Comparison of ENCODE assay signal across 8 cellular contexts in the genomic region with DNA sequence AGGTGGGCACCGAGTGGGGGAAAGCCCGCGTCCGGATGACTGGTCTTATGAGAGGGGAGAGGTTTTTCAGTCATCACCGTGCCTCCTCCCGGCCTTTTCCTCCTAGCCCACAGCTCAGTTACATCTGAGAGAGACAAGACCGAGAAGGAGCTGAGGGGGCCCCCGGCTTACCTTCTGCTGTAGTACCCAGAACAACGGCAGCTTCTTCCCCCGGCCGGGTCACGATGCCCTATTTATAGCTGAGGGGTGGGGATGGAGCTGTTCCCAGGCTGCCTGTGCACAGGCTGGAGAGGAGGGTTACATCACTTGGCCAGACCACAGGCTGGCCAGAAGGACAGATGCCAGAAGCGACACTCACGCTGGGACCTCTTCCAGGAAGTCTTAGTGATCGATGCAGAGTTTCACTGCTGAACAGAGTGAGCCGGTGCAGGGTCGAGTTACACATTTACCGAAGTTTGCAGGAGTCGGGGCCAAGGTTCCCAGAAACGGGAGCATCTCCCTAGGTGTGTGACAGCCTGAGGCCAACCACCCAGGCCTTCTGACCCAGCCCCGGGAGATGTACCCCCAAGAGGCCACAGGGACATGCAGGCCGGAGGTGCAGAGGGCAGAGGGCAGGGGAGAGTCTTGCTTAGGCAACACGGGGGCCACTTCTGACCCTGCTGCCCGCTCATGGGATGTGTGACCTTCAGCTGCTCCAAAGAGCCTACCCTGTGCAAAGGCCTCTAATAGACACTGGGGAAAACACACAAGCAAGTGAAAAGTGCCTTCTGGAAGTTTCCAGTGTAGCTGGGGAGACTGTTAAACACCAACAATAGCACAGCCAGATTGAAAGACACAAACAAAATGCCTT. TPM values are rescaled to one million over a fixed set of nuclear protein-coding genes. Genes with fewer than 3 reads are reported as not detected.
DNase-seq lines count a peak whose midpoint lies in the region; ATAC-seq and TF ChIP-seq lines count a peak whose summit lies in the region.

Gene AGT, minus strand, starts transcription at position 208 of the 850 bp plus-strand sequence. CDS start 3,299 bp downstream, outside the sequence.

- H3K9me3 Mint-ChIP-seq in neural progenitor cell: peaks cover 3% of the 10 kb centered on the region
- no peaks in the 10 kb centered on the region for H3K9me3 Mint-ChIP-seq in activated CD8-positive, alpha-beta T cell treated with anti-CD3 and anti-CD28 coated beads, Interleukin-2, amount 10 ng/mL, durations not matched to agents 7 days and 5 days (ENCODE audit: insufficient read depth)

- H3K27ac ChIP-seq in neural progenitor cell (no peak within 1 kb of the TSS), MM.1S (ENCODE audit: low read length) (no peak within 1 kb of the TSS)

- H3K27me3 ChIP-seq in neural progenitor cell: no peaks in the 10 kb centered on the region
- no peaks in the 10 kb centered on the region for H3K27me3 ChIP-seq in MM.1S (replicated peaks; ENCODE audit: insufficient read depth, low read length)

- no peaks in the 10 kb centered on the region for H3K36me3 ChIP-seq in neural progenitor cell
- no peaks in the 10 kb centered on the region for H3K36me3 ChIP-seq in MM.1S (replicated peaks; ENCODE audit: insufficient read depth, low read length)

- no peak within 1 kb of the TSS for H3K9ac ChIP-seq in neural progenitor cell
- H3K9ac ChIP-seq in MM.1S (ENCODE audit: low read length): no peak within 1 kb of the TSS

- H3K79me2 ChIP-seq in neural progenitor cell (ENCODE audit: low read depth) (no peaks in the 10 kb centered on the region), MM.1S (ENCODE audit: low read length) (no peaks in the 10 kb centered on the region)

- H3K27me3 Mint-ChIP-seq in neural progenitor cell (ENCODE audit: insufficient read depth, low read depth): peaks cover 6% of the 10 kb centered on the region
- peaks cover 5% of the 10 kb centered on the region for H3K27me3 Mint-ChIP-seq in activated CD8-positive, alpha-beta T cell treated with anti-CD3 and anti-CD28 coated beads, Interleukin-2, amount 10 ng/mL, durations not matched to agents 7 days and 5 days (ENCODE audit: low read depth)

- peak within 1 kb of the TSS; percentile 51 for H2AFZ ChIP-seq in neural progenitor cell (replicated peaks)
- no peak within 1 kb of the TSS for H2AFZ ChIP-seq in MM.1S (ENCODE audit: low read length)

- H3K4me2 ChIP-seq in neural progenitor cell (peak within 1 kb of the TSS; percentile 37), MM.1S (ENCODE audit: low read depth, low read length) (no peak within 1 kb of the TSS)

- H3K4me3 Mint-ChIP-seq in neural progenitor cell: no peak within 1 kb of the TSS
- no peak within 1 kb of the TSS for H3K4me3 Mint-ChIP-seq in activated CD8-positive, alpha-beta T cell treated with anti-CD3 and anti-CD28 coated beads, Interleukin-2, amount 10 ng/mL, durations not matched to agents 7 days and 5 days

- no peak within 1 kb of the TSS; the same call in 1 of the 2 replicates for H3K4me3 ChIP-seq in AG09309 (ENCODE audit: control insufficient read depth, low read depth, low read length)
- peak within 1 kb of the TSS; percentile 31 for H3K4me3 ChIP-seq in epithelial cell of proximal tubule (ENCODE audit: low read depth, low read length)
- H3K4me3 ChIP-seq in neural progenitor cell: no peak within 1 kb of the TSS
- no peak within 1 kb of the TSS for H3K4me3 ChIP-seq in MM.1S (ENCODE audit: low read length)

- H3K9me3 ChIP-seq in neural progenitor cell (ENCODE audit: low read depth) (no peaks in the 10 kb centered on the region), MM.1S (replicated peaks; ENCODE audit: insufficient read depth, low read length) (no peaks in the 10 kb centered on the region)

- POLR2A ChIA-PET in activated CD8-positive, alpha-beta T cell treated with anti-CD3 and anti-CD28 coated beads, Interleukin-2, amount 10 ng/mL, durations not matched to agents 7 days and 5 days (lab: Charles Lee): no interaction called here

- H3K36me3 Mint-ChIP-seq in neural progenitor cell: no peaks in the 10 kb centered on the region
- no peaks in the 10 kb centered on the region for H3K36me3 Mint-ChIP-seq in activated CD8-positive, alpha-beta T cell treated with anti-CD3 and anti-CD28 coated beads, Interleukin-2, amount 10 ng/mL, durations not matched to agents 7 days and 5 days (ENCODE audit: low read depth)

- CTCF ChIA-PET in activated CD8-positive, alpha-beta T cell treated with anti-CD3 and anti-CD28 coated beads, Interleukin-2, amount 10 ng/mL, durations not matched to agents 7 days and 5 days (lab: Charles Lee): no interaction called here

- H3K4me1 ChIP-seq in neural progenitor cell (peaks cover 9% of the 10 kb centered on the region), MM.1S (ENCODE audit: low read length) (no peaks in the 10 kb centered on the region)

- peaks cover 9% of the 10 kb centered on the region for H3K4me1 Mint-ChIP-seq in neural progenitor cell
- no peaks in the 10 kb centered on the region for H3K4me1 Mint-ChIP-seq in activated CD8-positive, alpha-beta T cell treated with anti-CD3 and anti-CD28 coated beads, Interleukin-2, amount 10 ng/mL, durations not matched to agents 7 days and 5 days (ENCODE audit: low read depth)

- H3K27ac Mint-ChIP-seq in neural progenitor cell: peak within 1 kb of the TSS; percentile 80
- H3K27ac Mint-ChIP-seq in activated CD8-positive, alpha-beta T cell treated with anti-CD3 and anti-CD28 coated beads, Interleukin-2, amount 10 ng/mL, durations not matched to agents 7 days and 5 days: no peak within 1 kb of the TSS

- H4K20me1 ChIP-seq in neural progenitor cell (ENCODE audit: low read depth): no peaks in the 10 kb centered on the region
- no peaks in the 10 kb centered on the region for H4K20me1 ChIP-seq in MM.1S (ENCODE audit: insufficient read depth, low read length)

- H3F3A ChIP-seq in neural progenitor cell (ENCODE audit: low read depth): no peaks in the 10 kb centered on the region
- H3F3A ChIP-seq in MM.1S (ENCODE audit: insufficient read depth, low read length): no peaks in the 10 kb centered on the region

- no peaks in the 10 kb centered on the region for H3K9me2 ChIP-seq in MM.1S (replicated peaks; ENCODE audit: insufficient read depth, low read length)

- ATAC-seq in HG03565 (IDR thresholded peaks at IDR 0.05; ENCODE audit: unreplicated experiment): no peak
- no peak for ATAC-seq in activated CD8-positive, alpha-beta T cell treated with anti-CD3 and anti-CD28 coated beads, Interleukin-2, amount 10 ng/mL, durations not matched to agents 7 days and 5 days

- no peak for TF ChIP-seq CTCF in AG09309 (IDR thresholded peaks at IDR 0.05; ENCODE audit: control insufficient read depth, insufficient read depth, low read depth, low read length, missing control alignments)
- TF ChIP-seq CTCF in epithelial cell of proximal tubule (conservative IDR thresholded peaks at IDR 0.05; ENCODE audit: low read depth, low read length): no peak
- no peak for TF ChIP-seq CTCF in neural progenitor cell (IDR thresholded peaks at IDR 0.05)
- TF ChIP-seq CTCF in MM.1S (IDR thresholded peaks at IDR 0.05; ENCODE audit: low read length): no peak

- DNase-seq in AG09309 (ENCODE audit: low read depth) (peak; percentile 56), NCI-H446 (lab: John Stamatoyannopoulos, UW) (peak; percentile 28 to 88), epithelial cell of proximal tubule (ENCODE audit: low read depth) (peak; percentile 51), neural progenitor cell (ENCODE audit: low spot score) (peak; percentile 6), MM.1S (no peak), dermis blood vessel endothelial cell (no peak)
- DNase-seq in activated CD8-positive, alpha-beta T cell treated with anti-CD3 and anti-CD28 coated beads, Interleukin-2, amount 10 ng/mL, durations not matched to agents 7 days and 5 days: no peak

RNA-seq across cellular contexts. Expression of gene AGT, which starts in this region (rescaled TPM):
- total RNA-seq in epithelial cell of proximal tubule (0.07 and 3.2 TPM in 2 replicates), neural progenitor cell (ENCODE audit: low replicate concordance) (0.15 and 0.80 TPM in 2 replicates), dermis blood vessel endothelial cell (under 0.01 TPM in 1 of 2 replicates, not detected in the other)
- not detected for total RNA-seq in activated CD8-positive, alpha-beta T cell treated with anti-CD3 and anti-CD28 coated beads, Interleukin-2, amount 10 ng/mL, durations not matched to agents 7 days and 5 days

Comparison
In these comparisons a context has a peak if more than half of its experiments do, and no peak if none do; other contexts are left out.
1. Peak in DNase-seq and H3K4me2 ChIP-seq in neural progenitor cell; RNA of the gene not detected or under 1 TPM.
2. DNase-seq: peak in AG09309 (single experiment), NCI-H446 (2 of 2) and epithelial cell of proximal tubule (single experiment); none in activated CD8-positive, alpha-beta T cell treated with anti-CD3 and anti-CD28 coated beads, Interleukin-2, amount 10 ng/mL, durations not matched to agents 7 days and 5 days (single experiment), MM.1S (single experiment) and dermis blood vessel endothelial cell (single experiment).